9 cellular contexts compared by ENCODE assay signal in the genomic region with DNA sequence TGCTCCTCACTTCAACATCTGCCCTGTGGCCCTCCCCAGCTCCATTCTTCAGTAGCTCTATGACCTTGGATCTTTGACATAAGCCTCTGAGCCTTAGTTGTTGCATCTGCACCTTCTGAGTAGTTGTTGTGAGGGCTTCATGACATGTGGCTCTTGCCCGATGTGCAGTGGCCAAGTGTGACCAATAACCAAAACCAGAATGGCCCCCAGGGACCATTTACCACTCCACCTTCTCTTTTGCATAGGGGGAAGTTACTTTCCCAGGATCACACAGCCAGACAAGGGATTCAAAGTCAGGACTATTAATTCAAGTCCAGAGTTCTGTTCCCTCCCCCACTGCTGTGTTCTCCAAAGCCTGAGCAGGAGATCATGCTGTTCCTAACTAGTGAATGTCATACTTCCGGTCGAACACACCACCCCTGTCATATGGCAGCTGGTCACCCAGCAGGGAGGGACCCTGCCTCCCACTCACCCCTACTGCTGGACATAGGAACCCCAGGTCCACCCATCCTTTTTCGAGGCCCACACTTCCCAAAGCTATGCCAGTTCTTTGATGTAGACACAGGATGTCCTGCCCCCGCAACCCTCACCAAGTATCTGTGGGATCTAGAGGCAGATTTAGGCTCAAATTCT. TPM values are rescaled to one million over a fixed set of nuclear protein-coding genes. Genes with fewer than 3 reads are reported as not detected.
DNase-seq lines count a peak whose midpoint lies in the region; ATAC-seq and TF ChIP-seq lines count a peak whose summit lies in the region.
"Had no signal": no experiment of that assay in that cellular context is flagged by ENCODE, and none has a peak within 500 bp of the region (broad histone marks: within the 10 kb centered on the region; RNA-seq: fewer than 3 reads in every experiment).

No MANE protein-coding gene starts in this region.

- no peak for TF ChIP-seq POLR2A in transverse colon (IDR thresholded peaks at IDR 0.05)

- no peaks in the 10 kb centered on the region for H3K9me3 ChIP-seq in transverse colon

- no peak for ATAC-seq in T-cell (replicated peaks in 1 of 4)

- TF ChIP-seq CTCF in transverse colon (IDR thresholded peaks at IDR 0.05): no peak

- H3K36me3 ChIP-seq in transverse colon: no peaks in the 10 kb centered on the region

- H3K27me3 ChIP-seq in transverse colon: peaks cover 31% of the 10 kb centered on the region

- WGBS in transverse colon (ENCODE audit: low coverage in 1 of 2), 2 donors: 39 to 75% methylated on average over 2 to 5 of the region's 5 CpGs

- H3K9me3 Mint-ChIP-seq in T-helper 2 cell treated with Interferon-gamma antibody and Interleukin-4, amounts not matched to agents 5 μg/mL and 100 μg/mL, for 36 hours: no peaks in the 10 kb centered on the region
- H3K9me3 Mint-ChIP-seq in T-cell (no peaks in the 10 kb centered on the region), immature natural killer cell (no peaks in the 10 kb centered on the region)

- H3K36me3 Mint-ChIP-seq in T-helper 2 cell treated with Interferon-gamma antibody and Interleukin-4, amounts not matched to agents 5 μg/mL and 100 μg/mL, for 36 hours (ENCODE audit: low read depth): no peaks in the 10 kb centered on the region
- H3K36me3 Mint-ChIP-seq in T-cell (no peaks in the 10 kb centered on the region), immature natural killer cell (peaks cover 0 to 3% (median 3%) of the 10 kb centered on the region in 3 donors)

- CTCF ChIA-PET in T-cell (lab: Charles Lee): no interaction called here

- no peak for DNase-seq in T-helper 2 cell treated with Interferon-gamma antibody and Interleukin-4, amounts not matched to agents 5 μg/mL and 100 μg/mL, for 36 hours (ENCODE audit: low spot score)
- no peak for DNase-seq in T-helper 2 cell
- DNase-seq in T-cell: no peak
- no peak for DNase-seq in immature natural killer cell
- DNase-seq in transverse colon: no peak
- no peak for DNase-seq in H4 (ENCODE audit: low spot score)
- no peak for DNase-seq in DMS53 treated with DMSO at 0.1 percent for 48 hours (lab: John Stamatoyannopoulos, UW; ENCODE audit: unreplicated experiment)
- DNase-seq in HT-29 (ENCODE audit: low spot score): no peak
- DNase-seq: NCI-H1048 had no signal

- H3K27me3 Mint-ChIP-seq in T-helper 2 cell treated with Interferon-gamma antibody and Interleukin-4, amounts not matched to agents 5 μg/mL and 100 μg/mL, for 36 hours (ENCODE audit: low read depth): no peaks in the 10 kb centered on the region
- H3K27me3 Mint-ChIP-seq in T-cell (no peaks in the 10 kb centered on the region), immature natural killer cell (ENCODE audit: low read depth in 3 of 3) (peaks cover 5 to 14% (median 10%) of the 10 kb centered on the region in 3 donors)

- intact Hi-C loops in transverse colon (cut with DNase I; ENCODE audit: low total_unique reads): no loop called here

- in situ Hi-C loops in transverse colon (cut with MboI; ENCODE audit: low pct_ligation_motif_present in 1 of 4, low pct_unique_long_range_greater_than_20kb in 1 of 4, low sequenced_read_pairs in 3 of 4): no loop called here

- POLR2A ChIA-PET in T-cell (lab: Charles Lee): interaction anchor here in 1 of 2 donors (0.5 kb wide), 1 partner anchor 98 kb away, joined by 10 read pairs; no protein-coding TSS in a partner anchor

- H3K27ac Mint-ChIP-seq in T-helper 2 cell treated with Interferon-gamma antibody and Interleukin-4, amounts not matched to agents 5 μg/mL and 100 μg/mL, for 36 hours: peak overlapping the region; percentile 46
- H3K27ac Mint-ChIP-seq in T-cell (peak overlapping the region; percentile 75 to 77), immature natural killer cell (peak overlapping the region; percentile 87 to 98 (median 95))

- no peak overlapping the region for H3K4me3 ChIP-seq in transverse colon

- peak overlapping the region; percentile 45 to 69 (median 60) for H3K27ac ChIP-seq in transverse colon

- peaks cover 0 to 31% (median 19%) of the 10 kb centered on the region in 4 donors for H3K4me1 ChIP-seq in transverse colon

- no peak for TF ChIP-seq EP300 in transverse colon (IDR thresholded peaks at IDR 0.05; ENCODE audit: low read depth)

- peak overlapping the region; percentile 19 for H3K4me3 Mint-ChIP-seq in T-helper 2 cell treated with Interferon-gamma antibody and Interleukin-4, amounts not matched to agents 5 μg/mL and 100 μg/mL, for 36 hours
- peak overlapping the region in 1 of 3 donors; percentile 76 for H3K4me3 Mint-ChIP-seq in T-cell
- H3K4me3 Mint-ChIP-seq in immature natural killer cell: peak overlapping the region; percentile 78 to 86 (median 80)

- peaks cover 55% of the 10 kb centered on the region for H3K4me1 Mint-ChIP-seq in T-helper 2 cell treated with Interferon-gamma antibody and Interleukin-4, amounts not matched to agents 5 μg/mL and 100 μg/mL, for 36 hours (ENCODE audit: low read depth)
- H3K4me1 Mint-ChIP-seq in T-cell: peaks cover 63 to 69% (median 64%) of the 10 kb centered on the region in 3 donors
- H3K4me1 Mint-ChIP-seq in immature natural killer cell: peaks cover 85 to 91% of the 10 kb centered on the region in 2 donors

RNA-seq across cellular contexts. Expression of gene FGR, which starts 4.0 kb away (rescaled TPM):
- total RNA-seq in T-cell (10 to 100 TPM in 2 of 5 donors, 1 to 10 TPM in 3; 3.2 to 37.3 (median 5.7) TPM), transverse colon (1 to 10 TPM; 2.2 to 8.8 (median 5.8) TPM)
- polyA plus RNA-seq in immature natural killer cell: 100 to 1,000 TPM; 350 to 654 (median 572) TPM
- not detected in 2 replicates for total RNA-seq in H4 (2014; rRNA removed; shearing (Covaris generic))
- total RNA-seq in HT-29 (2014; rRNA removed; shearing (Covaris generic)): not detected in 2 replicates

RNA-seq across cellular contexts. Expression of gene AHDC1, which starts 27.0 kb away (rescaled TPM):
- 10 to 100 TPM; 21.9 to 26.4 (median 23.1) TPM for total RNA-seq in T-cell
- polyA plus RNA-seq in immature natural killer cell: 1 to 10 TPM in 2 of 3 donors, not detected in 1; 1.2 to 6.3 TPM
- 10 to 100 TPM; 11.7 to 34.4 (median 21.3) TPM for total RNA-seq in transverse colon
- total RNA-seq in H4 (2014; rRNA removed; shearing (Covaris generic)): 2.0 and 3.6 TPM in 2 replicates
- total RNA-seq in HT-29 (2014; rRNA removed; shearing (Covaris generic)): 12.2 and 20.4 TPM in 2 replicates

RNA-seq across cellular contexts. Expression of gene IFI6, which starts 41.0 kb away (rescaled TPM):
- total RNA-seq in T-cell: 10 to 100 TPM; 28.2 to 52.1 (median 40.7) TPM
- 100 to 1,000 TPM in 2 of 3 donors, 10 to 100 TPM in 1; 41.3 to 186 (median 177) TPM for polyA plus RNA-seq in immature natural killer cell
- 10 to 100 TPM in 2 of 4 donors, 1 to 10 TPM in 2; 1.2 to 28.1 (median 14.2) TPM for total RNA-seq in transverse colon
- 257 and 342 TPM in 2 replicates for total RNA-seq in H4 (2014; rRNA removed; shearing (Covaris generic))
- 84.5 and 178 TPM in 2 replicates for total RNA-seq in HT-29 (2014; rRNA removed; shearing (Covaris generic))
